13 cellular contexts compared by ENCODE assay signal in genomic region chr15:48149858-48150257, GRCh38. TPM values are rescaled to one million over a fixed set of nuclear protein-coding genes. Genes with fewer than 3 reads are reported as not detected.
DNase-seq lines count a peak whose midpoint lies in the region; TF ChIP-seq lines count a peak whose summit lies in the region.
"Had no signal": no experiment of that assay in that cellular context is flagged by ENCODE, and none has a peak within 500 bp of the region (broad histone marks: within the 10 kb centered on the region; RNA-seq: fewer than 3 reads in every experiment).

No MANE protein-coding gene starts in this region.

- H3K9me3 ChIP-seq in A673 (ENCODE audit: low read depth, low read length, poor library complexity, severe bottlenecking) = no peaks in the 10 kb centered on the region
- H3K9me3 ChIP-seq: colonic mucosa, SJCRH30 had no signal

- CTCF ChIA-PET in A673 (lab: Charles Lee) = no interaction called here

- peaks cover 40% of the 10 kb centered on the region for H3K36me3 ChIP-seq in A673 (ENCODE audit: insufficient read depth, low read length, poor library complexity, severe bottlenecking)
- H3K36me3 ChIP-seq: colonic mucosa, SJCRH30 had no signal

- TF ChIP-seq CTCF in A673 (conservative IDR thresholded peaks at IDR 0.05; ENCODE audit: low read depth, low read length) = no peak

- DNase-seq in A673 (ENCODE audit: low spot score) (peak; percentile 14), HT1080 (ENCODE audit: low read depth) (peak; percentile 89), amniotic epithelial cell (ENCODE audit: low read depth) (peak; percentile 49), glomerular endothelial cell (ENCODE audit: extremely low read depth, low read depth, low spot score) (peak; percentile 93), LoVo (ENCODE audit: low spot score) (no peak), anterior cingulate cortex (lab: John Stamatoyannopoulos, UW) (no peak), DMS153 (lab: John Stamatoyannopoulos, UW) (no peak), middle frontal gyrus (ENCODE audit: extremely low spot score, low spot score) (no peak)
- DNase-seq: colonic mucosa, NCI-H2081 treated with DMSO at 0.1 percent for 48 hours, occipital lobe, SJCRH30 had no signal

- intact Hi-C loops in A673 (cut with micrococcal nuclease; ENCODE audit: unreplicated experiment) = no loop called here

- no peaks in the 10 kb centered on the region for H3K4me1 ChIP-seq in A673 (ENCODE audit: insufficient read depth, low read length, poor library complexity, severe bottlenecking)
- H3K4me1 ChIP-seq: colonic mucosa, SJCRH30 had no signal

- no TSS peak for BruUV-seq in A673 (replicated peaks; lab: Mats Ljungman, UMichigan)

- no peak overlapping the region for H3K4me3 ChIP-seq in A673 (ENCODE audit: low read depth, low read length, poor library complexity, severe bottlenecking)
- H3K4me3 ChIP-seq: colonic mucosa, SJCRH30 had no signal

- H3K27ac ChIP-seq in A673 (ENCODE audit: low read depth, low read length, poor library complexity, severe bottlenecking) = no peak overlapping the region
- H3K27ac ChIP-seq: colonic mucosa, SJCRH30 had no signal

- no peaks in the 10 kb centered on the region for H3K27me3 ChIP-seq in A673 (replicated peaks; ENCODE audit: insufficient read depth, low read depth, low read length, poor library complexity)
- H3K27me3 ChIP-seq: colonic mucosa, SJCRH30 had no signal

- POLR2A ChIA-PET in A673 (lab: Charles Lee; ENCODE audit: low non-redundant PET) = no interaction called here

RNA-seq across cellular contexts. Expression of gene MYEF2, which starts 28.2 kb away (rescaled TPM):
- total RNA-seq in A673 (2021) = 112 TPM in 2 replicates
- total RNA-seq in HT1080 (2014; rRNA removed; shearing (Covaris generic)) = 7.7 and 15.2 TPM in 2 replicates
- polyA plus RNA-seq in HT1080 (2015; cell fraction: cytosol; rRNA removed) = 40.1 and 54.1 TPM in 2 replicates
- polyA plus RNA-seq in HT1080 (2015; cell fraction: nucleus; rRNA removed) = 92.4 and 96.4 TPM in 2 replicates
- total RNA-seq in glomerular endothelial cell = 21.9 and 29.1 TPM in 2 replicates
- total RNA-seq: SJCRH30 had no signal

RNA-seq across cellular contexts. Expression of gene SLC24A5, which starts 29.1 kb away (rescaled TPM):
- total RNA-seq in A673 (2021) = not detected in 2 replicates
- total RNA-seq in HT1080 (2014; rRNA removed; shearing (Covaris generic)) = not detected in 2 replicates
- polyA plus RNA-seq in HT1080 (2015; cell fraction: cytosol; rRNA removed) = 0.06 TPM in 1 of 2 replicates, not detected in the other
- 0.20 TPM in 1 of 2 replicates, not detected in the other for polyA plus RNA-seq in HT1080 (2015; cell fraction: nucleus; rRNA removed)
- not detected in 2 replicates for total RNA-seq in glomerular endothelial cell
- total RNA-seq: colonic mucosa, occipital lobe, SJCRH30, temporal lobe had no signal

RNA-seq across cellular contexts. Expression of gene CTXN2, which starts 41.6 kb away (rescaled TPM):
- total RNA-seq in A673 (2021) = not detected in 2 replicates
- total RNA-seq in HT1080 (2014; rRNA removed; shearing (Covaris generic)) = not detected in 2 replicates
- not detected in 2 replicates for polyA plus RNA-seq in HT1080 (2015; cell fraction: cytosol; rRNA removed)
- not detected in 2 replicates for polyA plus RNA-seq in HT1080 (2015; cell fraction: nucleus; rRNA removed)
- not detected in 2 replicates for total RNA-seq in glomerular endothelial cell
- total RNA-seq: SJCRH30 had no signal

RNA-seq across cellular contexts. Expression of gene SLC12A1, which starts 56.2 kb away (rescaled TPM):
- total RNA-seq in A673 (2021) (not detected in 2 replicates), glomerular endothelial cell (not detected in 2 replicates)
- total RNA-seq in HT1080 (2014; rRNA removed; shearing (Covaris generic)) = not detected in 2 replicates
- polyA plus RNA-seq in HT1080 (2015; cell fraction: cytosol; rRNA removed) = 0.19 TPM in 1 of 2 replicates, not detected in the other
- not detected in 2 replicates for polyA plus RNA-seq in HT1080 (2015; cell fraction: nucleus; rRNA removed)
- total RNA-seq: colonic mucosa, SJCRH30 had no signal

Comparison
In these comparisons a context has a peak if more than half of its experiments do, and no peak if none do; other contexts are left out.
1. DNase-seq: peak in A673 (single experiment), HT1080 (single experiment), amniotic epithelial cell (single experiment) and glomerular endothelial cell (single experiment); none in LoVo (single experiment), anterior cingulate cortex (0 of 58), DMS153 (single experiment) and middle frontal gyrus (single experiment).